1 cellular context compared by ENCODE assay signal in genomic region chr1:229949500-229949899, GRCh38.
A peak's percentile ranks its signal among the peaks of the same experiment; 100 is the strongest.
TF ChIP-seq lines count a peak whose summit lies in the region.

No MANE protein-coding gene starts in this region.

TF ChIP-seq in HEK293, 187 proteins besides CTCF, POLR2A, EP300 and RAD21 (continued from another document and continues in another):
- no peak for TF ChIP-seq ZNF280C (tag by site-specific recombination; IDR thresholded peaks at IDR 0.05)
- TF ChIP-seq TRIM28 (IDR thresholded peaks at IDR 0.05; ENCODE audit: borderline replicate concordance, low read length) = 0 out of 2 replicates have a peak, but pooled peaks have one; percentile 44
- no peak for TF ChIP-seq ZNF404 (tag by site-specific recombination; IDR thresholded peaks at IDR 0.05)
- no peak for TF ChIP-seq KLF10 (tag by site-specific recombination; IDR thresholded peaks at IDR 0.05)
- peak; percentile 64; the same call in 1 of the 2 replicates for TF ChIP-seq ZNF596 (tag by site-specific recombination; IDR thresholded peaks at IDR 0.05)
- TF ChIP-seq ZNF660 (tag by site-specific recombination; IDR thresholded peaks at IDR 0.05) = no peak
- no peak; the same call in none of the 2 replicates for TF ChIP-seq ZNF843 (tag by site-specific recombination; IDR thresholded peaks at IDR 0.05)
- no peak for TF ChIP-seq ZNF555 (tag by site-specific recombination; conservative IDR thresholded peaks at IDR 0.05)
- no peak for TF ChIP-seq ZNF335 (tag by site-specific recombination; conservative IDR thresholded peaks at IDR 0.05)
- TF ChIP-seq HOXD13 (CRISPR knock-in tag; IDR thresholded peaks at IDR 0.05; ENCODE audit: borderline replicate concordance) = no peak
- TF ChIP-seq ZNF266 (tag by site-specific recombination; IDR thresholded peaks at IDR 0.05; ENCODE audit: low read depth) = no peak
- no peak for TF ChIP-seq ZBTB49 (tag by site-specific recombination; IDR thresholded peaks at IDR 0.05; ENCODE audit: low read depth)
- no peak for TF ChIP-seq ZSCAN23 (tag by site-specific recombination; IDR thresholded peaks at IDR 0.05)
- no peak for TF ChIP-seq ZNF777 (tag by site-specific recombination; IDR thresholded peaks at IDR 0.05; ENCODE audit: borderline replicate concordance)
- TF ChIP-seq ZNF670 (tag by site-specific recombination; IDR thresholded peaks at IDR 0.05; ENCODE audit: low read depth) = no peak
- no peak for TF ChIP-seq ZNF707 (tag by site-specific recombination; IDR thresholded peaks at IDR 0.05)
- no peak for TF ChIP-seq ZNF768 (tag by site-specific recombination; IDR thresholded peaks at IDR 0.05)
- no peak for TF ChIP-seq ZNF654 (tag by site-specific recombination; IDR thresholded peaks at IDR 0.05; ENCODE audit: low read depth)
- no peak; the same call in none of the 2 replicates for TF ChIP-seq ZBTB17 (tag by site-specific recombination; IDR thresholded peaks at IDR 0.05)
- no peak for TF ChIP-seq MZF1 (tag by site-specific recombination; IDR thresholded peaks at IDR 0.05; ENCODE audit: borderline replicate concordance)
- TF ChIP-seq SP3 (tag by site-specific recombination; IDR thresholded peaks at IDR 0.05) = no peak
- no peak for TF ChIP-seq ZNF23 (tag by site-specific recombination; IDR thresholded peaks at IDR 0.05; ENCODE audit: borderline replicate concordance)
- 0 out of 2 replicates have a peak, but pooled peaks have one; percentile 60 for TF ChIP-seq ZNF561 (tag by site-specific recombination; IDR thresholded peaks at IDR 0.05; ENCODE audit: borderline replicate concordance)
- TF ChIP-seq ZNF426 (tag by site-specific recombination; IDR thresholded peaks at IDR 0.05) = no peak
- no peak for TF ChIP-seq ZNF140 (tag by site-specific recombination; IDR thresholded peaks at IDR 0.05)
- no peak for TF ChIP-seq ZNF10 (tag by site-specific recombination; IDR thresholded peaks at IDR 0.05)
- no peak for TF ChIP-seq GLIS1 (tag by site-specific recombination; IDR thresholded peaks at IDR 0.05)
- TF ChIP-seq ZNF354C (tag by site-specific recombination; IDR thresholded peaks at IDR 0.05; ENCODE audit: borderline replicate concordance, low read depth) = no peak
- TF ChIP-seq ZNF121 (tag by site-specific recombination; IDR thresholded peaks at IDR 0.05) = no peak
- no peak for TF ChIP-seq ZBTB48 (tag by site-specific recombination; IDR thresholded peaks at IDR 0.05)
- peak; percentile 76 for TF ChIP-seq FEZF1 (tag by site-specific recombination; IDR thresholded peaks at IDR 0.05)
- no peak for TF ChIP-seq ZBTB1 (tag by site-specific recombination; IDR thresholded peaks at IDR 0.05)
- TF ChIP-seq PRDM6 (tag by site-specific recombination; IDR thresholded peaks at IDR 0.05) = peak; percentile 50; the same call in 1 of the 2 replicates
- peak; percentile 29; the same call in 1 of the 2 replicates for TF ChIP-seq PRDM4 (tag by site-specific recombination; IDR thresholded peaks at IDR 0.05)
- no peak for TF ChIP-seq ZBTB8A (tag by site-specific recombination; IDR thresholded peaks at IDR 0.05)
- no peak for TF ChIP-seq ZNF16 (tag by site-specific recombination; IDR thresholded peaks at IDR 0.05; ENCODE audit: low read depth)
- TF ChIP-seq ZFP41 (tag by site-specific recombination; IDR thresholded peaks at IDR 0.05; ENCODE audit: borderline replicate concordance) = no peak
- TF ChIP-seq REPIN1 (tag by site-specific recombination; IDR thresholded peaks at IDR 0.05; ENCODE audit: low read depth) = no peak
- TF ChIP-seq ZNF132 (tag by site-specific recombination; IDR thresholded peaks at IDR 0.05; ENCODE audit: borderline replicate concordance) = no peak
- TF ChIP-seq ZNF473 (tag by site-specific recombination; IDR thresholded peaks at IDR 0.05) = no peak
- TF ChIP-seq KLF17 (tag by site-specific recombination; IDR thresholded peaks at IDR 0.05) = no peak
- no peak for TF ChIP-seq ZNF416 (tag by site-specific recombination; IDR thresholded peaks at IDR 0.05)
- TF ChIP-seq KLF16 (tag by site-specific recombination; IDR thresholded peaks at IDR 0.05) = no peak
- TF ChIP-seq ZNF239 (tag by site-specific recombination; IDR thresholded peaks at IDR 0.05) = no peak
- peak; percentile 31; the same call in 1 of the 2 replicates for TF ChIP-seq HIC1 (tag by site-specific recombination; IDR thresholded peaks at IDR 0.05)
- TF ChIP-seq IKZF3 (tag by site-specific recombination; IDR thresholded peaks at IDR 0.05) = peak; percentile 59; the same call in 1 of the 2 replicates
- TF ChIP-seq ZNF18 (tag by site-specific recombination; IDR thresholded peaks at IDR 0.05) = peak; percentile 93
- TF ChIP-seq GLIS2 (tag by site-specific recombination; IDR thresholded peaks at IDR 0.05) = no peak
- TF ChIP-seq ZNF362 (tag by site-specific recombination; IDR thresholded peaks at IDR 0.05) = no peak
- no peak for TF ChIP-seq SCRT1 (tag by site-specific recombination; IDR thresholded peaks at IDR 0.05; ENCODE audit: borderline replicate concordance)
- no peak for TF ChIP-seq ZNF785 (tag by site-specific recombination; IDR thresholded peaks at IDR 0.05)
- no peak for TF ChIP-seq ZNF623 (tag by site-specific recombination; IDR thresholded peaks at IDR 0.05)
- no peak for TF ChIP-seq SCRT2 (tag by site-specific recombination; IDR thresholded peaks at IDR 0.05)
- no peak for TF ChIP-seq EGR2 (tag by site-specific recombination; IDR thresholded peaks at IDR 0.05; ENCODE audit: low read depth)
- TF ChIP-seq ZNF169 (tag by site-specific recombination; IDR thresholded peaks at IDR 0.05) = no peak
- TF ChIP-seq ZNF394 (tag by site-specific recombination; IDR thresholded peaks at IDR 0.05; ENCODE audit: borderline replicate concordance) = no peak
- no peak for TF ChIP-seq ZNF311 (tag by site-specific recombination; IDR thresholded peaks at IDR 0.05; ENCODE audit: borderline replicate concordance)
- TF ChIP-seq HOXA7 (CRISPR knock-in tag; IDR thresholded peaks at IDR 0.05; ENCODE audit: borderline replicate concordance) = no peak
- TF ChIP-seq YY2 (tag by site-specific recombination; IDR thresholded peaks at IDR 0.05) = no peak
- no peak for TF ChIP-seq SP2 (tag by site-specific recombination; IDR thresholded peaks at IDR 0.05)
- TF ChIP-seq ZNF433 (tag by site-specific recombination; IDR thresholded peaks at IDR 0.05; ENCODE audit: low read depth) = no peak
